In genomic region chr2:138137949-138138348, GRCh38 we compare ENCODE assay signal across 16 cellular contexts.
A peak's percentile ranks its signal among the peaks of the same experiment; 100 is the strongest.
DNase-seq lines count a peak whose midpoint lies in the region; FAIRE-seq and TF ChIP-seq lines count a peak whose summit lies in the region.
"Had no signal": no experiment of that assay in that cellular context is flagged by ENCODE, and none has a peak within 500 bp of the region (broad histone marks: within the 10 kb centered on the region; RNA-seq: fewer than 3 reads in every experiment).

No MANE protein-coding gene starts in this region.

- no peak overlapping the region for H4K8ac ChIP-seq in mesendoderm (ENCODE audit: low read depth, low read length)

- H3K36me3 ChIP-seq in bronchial epithelial cell (ENCODE audit: control insufficient read depth, insufficient read depth, low read length) (no peaks in the 10 kb centered on the region), hepatocyte (replicated peaks; ENCODE audit: insufficient read depth, low read depth) (no peaks in the 10 kb centered on the region), small intestine (ENCODE audit: control insufficient read depth in 2 of 2, insufficient read depth in 2 of 2, low read length in 2 of 2) (no peaks in the 10 kb centered on the region), mesendoderm (ENCODE audit: control insufficient read depth, insufficient read depth, low read length) (no peaks in the 10 kb centered on the region)
- H3K36me3 ChIP-seq: BE2C had no signal

- no peak overlapping the region for H3K4ac ChIP-seq in mesendoderm (ENCODE audit: low read depth, low read length)

- no peak overlapping the region for H2BK120ac ChIP-seq in mesendoderm (ENCODE audit: low read depth, low read length)

- no peak overlapping the region for H4K5ac ChIP-seq in mesendoderm (ENCODE audit: low read length)

- H3K9me2 ChIP-seq in hepatocyte (replicated peaks; ENCODE audit: insufficient read depth), result no peaks in the 10 kb centered on the region

- FAIRE-seq in bronchial epithelial cell (lab: Jason Lieb, UNC) (no peak), small intestine (lab: Jason Lieb, UNC) (no peak)
- FAIRE-seq: A204.1, GM19239 had no signal

- TF ChIP-seq CTCF in bronchial epithelial cell (IDR thresholded peaks at IDR 0.05; ENCODE audit: insufficient read depth, low read length, severe bottlenecking) (no peak), hepatocyte (IDR thresholded peaks at IDR 0.05; ENCODE audit: poor library complexity) (no peak)

- no peaks in the 10 kb centered on the region for H3K4me1 ChIP-seq in hepatocyte (ENCODE audit: insufficient read depth)
- no peaks in the 10 kb centered on the region for H3K4me1 ChIP-seq in small intestine (ENCODE audit: control insufficient read depth in 2 of 2, insufficient read depth in 1 of 2, low read depth in 1 of 2, low read length in 1 of 2)
- H3K4me1 ChIP-seq in mesendoderm (ENCODE audit: control insufficient read depth, low read depth, low read length), result no peaks in the 10 kb centered on the region
- H3K4me1 ChIP-seq: BE2C had no signal

- no peaks in the 10 kb centered on the region for H3K27me3 ChIP-seq in bronchial epithelial cell (ENCODE audit: control insufficient read depth, insufficient read depth, low read length)
- no peaks in the 10 kb centered on the region for H3K27me3 ChIP-seq in hepatocyte
- H3K27me3 ChIP-seq in small intestine (ENCODE audit: control insufficient read depth in 2 of 2, insufficient read depth in 2 of 2, low read length in 2 of 2), result no peaks in the 10 kb centered on the region
- H3K27me3 ChIP-seq in mesendoderm (ENCODE audit: insufficient read depth, low read length, poor library complexity), result no peaks in the 10 kb centered on the region
- H3K27me3 ChIP-seq: BE2C had no signal

- H2AFZ ChIP-seq in hepatocyte, result no peak overlapping the region

- no peak overlapping the region for H2BK15ac ChIP-seq in mesendoderm (replicated peaks; ENCODE audit: low read depth)

- no peak overlapping the region for H3K9ac ChIP-seq in mesendoderm (ENCODE audit: low read length)

- DNase-seq in HuH-7.5 (ENCODE audit: low spot score), result peak; percentile 5
- DNase-seq in bronchial epithelial cell (ENCODE audit: low read depth), result peak; percentile 37
- no peak for DNase-seq in hepatocyte (ENCODE audit: low spot score)
- DNase-seq in small intestine, result peak; percentile 31
- no peak for DNase-seq in mesendoderm
- DNase-seq in substantia nigra (lab: John Stamatoyannopoulos, UW), result no peak
- DNase-seq in AML-193 (lab: John Stamatoyannopoulos, UW), result no peak
- DNase-seq: BE2C; CD8-positive, alpha-beta T cell; COR-L47; DND-41; GF-D8; HCEC 1CT had no signal

- no peak overlapping the region for H2AK5ac ChIP-seq in mesendoderm (ENCODE audit: low read length)

- H3K27ac ChIP-seq in hepatocyte, result peak overlapping the region; percentile 50
- no peak overlapping the region for H3K27ac ChIP-seq in small intestine (ENCODE audit: low read depth in 1 of 2, low read length in 1 of 2)
- H3K27ac ChIP-seq in mesendoderm (ENCODE audit: low read depth, low read length), result no peak overlapping the region
- H3K27ac ChIP-seq in substantia nigra (ENCODE audit: low read depth, low read length, poor library complexity, severe bottlenecking), result no peak overlapping the region
- H3K27ac ChIP-seq: C4-2B had no signal

- H3K4me2 ChIP-seq in hepatocyte (no peak overlapping the region), mesendoderm (ENCODE audit: low read length) (no peak overlapping the region)

- H3K9me3 ChIP-seq in hepatocyte (ENCODE audit: low read depth) (no peaks in the 10 kb centered on the region), small intestine (ENCODE audit: control insufficient read depth, low read depth) (no peaks in the 10 kb centered on the region)
- H3K9me3 ChIP-seq: BE2C had no signal

- no peak overlapping the region for H2BK5ac ChIP-seq in mesendoderm (ENCODE audit: low read length)

- H3K23ac ChIP-seq in mesendoderm (ENCODE audit: low read length), result no peak overlapping the region

- no peak overlapping the region for H3K56ac ChIP-seq in mesendoderm (ENCODE audit: low read length)

- no peaks in the 10 kb centered on the region for H3K79me2 ChIP-seq in hepatocyte
- H3K79me2 ChIP-seq in mesendoderm (ENCODE audit: control insufficient read depth, insufficient read depth, low read length), result no peaks in the 10 kb centered on the region

- H3K18ac ChIP-seq in mesendoderm (ENCODE audit: low read length), result no peak overlapping the region

- no peak overlapping the region for H3K4me3 ChIP-seq in bronchial epithelial cell (ENCODE audit: low read depth, low read length)
- no peak overlapping the region for H3K4me3 ChIP-seq in hepatocyte
- H3K4me3 ChIP-seq in small intestine (ENCODE audit: low read depth in 1 of 2, low read length in 2 of 2), result no peak overlapping the region
- no peak overlapping the region for H3K4me3 ChIP-seq in mesendoderm (ENCODE audit: low read length)

- H4K20me1 ChIP-seq in hepatocyte (ENCODE audit: insufficient read depth, poor library complexity, severe bottlenecking), result no peaks in the 10 kb centered on the region

- no peaks in the 10 kb centered on the region for H3K79me1 ChIP-seq in mesendoderm (ENCODE audit: low read length)

Comparison
In these comparisons a context has a peak if more than half of its experiments do, and no peak if none do; other contexts are left out.
1. DNase-seq: peak in HuH-7.5 (single experiment), bronchial epithelial cell (single experiment) and small intestine (single experiment); none in hepatocyte (single experiment), mesendoderm (single experiment), substantia nigra (0 of 49) and AML-193 (0 of 2).